In the genomic region with DNA sequence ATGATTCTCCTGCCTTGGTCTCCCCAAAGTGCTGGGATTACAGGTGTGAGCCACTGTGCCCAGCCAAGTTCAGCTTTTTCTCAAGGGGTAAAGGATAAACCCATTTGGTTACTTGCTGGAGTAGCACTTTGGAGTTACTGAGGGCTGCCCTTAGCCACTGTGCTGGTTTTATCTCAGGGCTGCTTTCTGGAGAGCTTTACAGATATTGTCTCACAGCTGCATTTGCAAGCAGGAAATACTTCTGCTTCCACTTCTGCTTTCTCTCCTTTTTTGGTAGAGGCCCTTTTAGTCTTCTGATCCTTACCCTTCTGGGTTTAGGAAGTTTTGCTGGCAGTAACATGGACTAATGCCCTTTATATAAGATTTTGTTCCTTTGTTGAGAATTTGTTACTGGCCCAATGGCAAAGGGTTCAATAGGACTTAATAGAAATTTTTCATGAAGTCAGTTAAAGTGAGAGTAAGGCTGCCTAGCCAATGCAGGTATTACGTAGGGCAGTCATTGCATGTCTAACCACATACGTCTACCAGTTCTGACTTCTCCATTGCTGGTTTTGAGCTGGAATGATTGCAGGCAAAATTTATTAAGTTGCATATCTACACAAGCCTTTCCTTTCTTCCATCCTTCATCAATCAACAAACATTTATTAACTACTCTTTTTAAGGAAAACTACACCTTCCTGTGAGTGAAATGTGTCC, we compare ENCODE assay signal across 1 cellular context.
TF ChIP-seq lines count a peak whose summit lies in the region.

No MANE protein-coding gene starts in this region.

TF ChIP-seq in GM12878, 131 proteins besides CTCF, POLR2A, EP300 and RAD21 (continued from another document):
- TF ChIP-seq CHD4 (IDR thresholded peaks at IDR 0.05) (no peak), RFX5 (IDR thresholded peaks at IDR 0.05; ENCODE audit: low read depth, low read length) (no peak), ETV6 (conservative IDR thresholded peaks at IDR 0.05 in 1 of 2, IDR thresholded peaks at IDR 0.05 in 1 of 2; ENCODE audit: borderline replicate concordance in 1 of 2, low read depth in 1 of 2) (peak in 1 of 2 experiments; percentile 77; a peak in 2 of 4 replicates), SPI1 (IDR thresholded peaks at IDR 0.05; ENCODE audit: borderline replicate concordance, insufficient read depth, low read depth, low read length) (peak; percentile 97), IKZF2 (IDR thresholded peaks at IDR 0.05) (peak; percentile 70 to 74), CBX5 (IDR thresholded peaks at IDR 0.05; ENCODE audit: low read depth) (0 out of 2 replicates have a peak, but pooled peaks have one; percentile 40), IRF4 (IDR thresholded peaks at IDR 0.05; ENCODE audit: low read depth, low read length) (0 out of 2 replicates have a peak, but pooled peaks have one; percentile 57), CBFB (IDR thresholded peaks at IDR 0.05; ENCODE audit: low read depth) (0 out of 2 replicates have a peak, but pooled peaks have one; percentile 13), EED (IDR thresholded peaks at IDR 0.05; ENCODE audit: low read depth) (peak; percentile 56), TCF12 (IDR thresholded peaks at IDR 0.05; ENCODE audit: low read depth, low read length) (peak; percentile 76; the same call in 1 of the 2 replicates), POU2F2 (IDR thresholded peaks at IDR 0.05; ENCODE audit: borderline replicate concordance, low read depth, low read length) (peak; percentile 44; the same call in 1 of the 3 replicates), IKZF1 (conservative IDR thresholded peaks at IDR 0.05) (0 out of 2 replicates have a peak, but pooled peaks have one; percentile 32), NFIC (IDR thresholded peaks at IDR 0.05; ENCODE audit: low read depth, low read length) (peak; percentile 76; the same call in 1 of the 2 replicates), GABPA (IDR thresholded peaks at IDR 0.05; ENCODE audit: low read depth) (no peak), MEF2A (IDR thresholded peaks at IDR 0.05; ENCODE audit: insufficient read depth, low read depth, low read length) (0 out of 2 replicates have a peak, but pooled peaks have one; percentile 17), BACH1 (IDR thresholded peaks at IDR 0.05; ENCODE audit: borderline replicate concordance) (no peak), TBL1XR1 (IDR thresholded peaks at IDR 0.05; ENCODE audit: low read depth, low read length) (no peak), BCL11A (IDR thresholded peaks at IDR 0.05; ENCODE audit: low read depth, low read length) (0 out of 2 replicates have a peak, but pooled peaks have one; percentile 14), SP1 (IDR thresholded peaks at IDR 0.05; ENCODE audit: low read depth, low read length) (peak; percentile 23)
- TF ChIP-seq, protein P1, sequence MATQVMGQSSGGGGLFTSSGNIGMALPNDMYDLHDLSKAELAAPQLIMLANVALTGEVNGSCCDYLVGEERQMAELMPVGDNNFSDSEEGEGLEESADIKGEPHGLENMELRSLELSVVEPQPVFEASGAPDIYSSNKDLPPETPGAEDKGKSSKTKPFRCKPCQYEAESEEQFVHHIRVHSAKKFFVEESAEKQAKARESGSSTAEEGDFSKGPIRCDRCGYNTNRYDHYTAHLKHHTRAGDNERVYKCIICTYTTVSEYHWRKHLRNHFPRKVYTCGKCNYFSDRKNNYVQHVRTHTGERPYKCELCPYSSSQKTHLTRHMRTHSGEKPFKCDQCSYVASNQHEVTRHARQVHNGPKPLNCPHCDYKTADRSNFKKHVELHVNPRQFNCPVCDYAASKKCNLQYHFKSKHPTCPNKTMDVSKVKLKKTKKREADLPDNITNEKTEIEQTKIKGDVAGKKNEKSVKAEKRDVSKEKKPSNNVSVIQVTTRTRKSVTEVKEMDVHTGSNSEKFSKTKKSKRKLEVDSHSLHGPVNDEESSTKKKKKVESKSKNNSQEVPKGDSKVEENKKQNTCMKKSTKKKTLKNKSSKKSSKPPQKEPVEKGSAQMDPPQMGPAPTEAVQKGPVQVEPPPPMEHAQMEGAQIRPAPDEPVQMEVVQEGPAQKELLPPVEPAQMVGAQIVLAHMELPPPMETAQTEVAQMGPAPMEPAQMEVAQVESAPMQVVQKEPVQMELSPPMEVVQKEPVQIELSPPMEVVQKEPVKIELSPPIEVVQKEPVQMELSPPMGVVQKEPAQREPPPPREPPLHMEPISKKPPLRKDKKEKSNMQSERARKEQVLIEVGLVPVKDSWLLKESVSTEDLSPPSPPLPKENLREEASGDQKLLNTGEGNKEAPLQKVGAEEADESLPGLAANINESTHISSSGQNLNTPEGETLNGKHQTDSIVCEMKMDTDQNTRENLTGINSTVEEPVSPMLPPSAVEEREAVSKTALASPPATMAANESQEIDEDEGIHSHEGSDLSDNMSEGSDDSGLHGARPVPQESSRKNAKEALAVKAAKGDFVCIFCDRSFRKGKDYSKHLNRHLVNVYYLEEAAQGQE (IDR thresholded peaks at IDR 0.05; ENCODE audit: low read depth, low read length): no peak
- TF ChIP-seq, protein P2, sequence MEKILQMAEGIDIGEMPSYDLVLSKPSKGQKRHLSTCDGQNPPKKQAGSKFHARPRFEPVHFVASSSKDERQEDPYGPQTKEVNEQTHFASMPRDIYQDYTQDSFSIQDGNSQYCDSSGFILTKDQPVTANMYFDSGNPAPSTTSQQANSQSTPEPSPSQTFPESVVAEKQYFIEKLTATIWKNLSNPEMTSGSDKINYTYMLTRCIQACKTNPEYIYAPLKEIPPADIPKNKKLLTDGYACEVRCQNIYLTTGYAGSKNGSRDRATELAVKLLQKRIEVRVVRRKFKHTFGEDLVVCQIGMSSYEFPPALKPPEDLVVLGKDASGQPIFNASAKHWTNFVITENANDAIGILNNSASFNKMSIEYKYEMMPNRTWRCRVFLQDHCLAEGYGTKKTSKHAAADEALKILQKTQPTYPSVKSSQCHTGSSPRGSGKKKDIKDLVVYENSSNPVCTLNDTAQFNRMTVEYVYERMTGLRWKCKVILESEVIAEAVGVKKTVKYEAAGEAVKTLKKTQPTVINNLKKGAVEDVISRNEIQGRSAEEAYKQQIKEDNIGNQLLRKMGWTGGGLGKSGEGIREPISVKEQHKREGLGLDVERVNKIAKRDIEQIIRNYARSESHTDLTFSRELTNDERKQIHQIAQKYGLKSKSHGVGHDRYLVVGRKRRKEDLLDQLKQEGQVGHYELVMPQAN (conservative IDR thresholded peaks at IDR 0.05): no peak
- TF ChIP-seq, protein P3, sequence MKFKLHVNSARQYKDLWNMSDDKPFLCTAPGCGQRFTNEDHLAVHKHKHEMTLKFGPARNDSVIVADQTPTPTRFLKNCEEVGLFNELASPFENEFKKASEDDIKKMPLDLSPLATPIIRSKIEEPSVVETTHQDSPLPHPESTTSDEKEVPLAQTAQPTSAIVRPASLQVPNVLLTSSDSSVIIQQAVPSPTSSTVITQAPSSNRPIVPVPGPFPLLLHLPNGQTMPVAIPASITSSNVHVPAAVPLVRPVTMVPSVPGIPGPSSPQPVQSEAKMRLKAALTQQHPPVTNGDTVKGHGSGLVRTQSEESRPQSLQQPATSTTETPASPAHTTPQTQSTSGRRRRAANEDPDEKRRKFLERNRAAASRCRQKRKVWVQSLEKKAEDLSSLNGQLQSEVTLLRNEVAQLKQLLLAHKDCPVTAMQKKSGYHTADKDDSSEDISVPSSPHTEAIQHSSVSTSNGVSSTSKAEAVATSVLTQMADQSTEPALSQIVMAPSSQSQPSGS (IDR thresholded peaks at IDR 0.05; ENCODE audit: low read length): peak; percentile 39; the same call in 1 of the 2 replicates
- TF ChIP-seq, protein P4, sequence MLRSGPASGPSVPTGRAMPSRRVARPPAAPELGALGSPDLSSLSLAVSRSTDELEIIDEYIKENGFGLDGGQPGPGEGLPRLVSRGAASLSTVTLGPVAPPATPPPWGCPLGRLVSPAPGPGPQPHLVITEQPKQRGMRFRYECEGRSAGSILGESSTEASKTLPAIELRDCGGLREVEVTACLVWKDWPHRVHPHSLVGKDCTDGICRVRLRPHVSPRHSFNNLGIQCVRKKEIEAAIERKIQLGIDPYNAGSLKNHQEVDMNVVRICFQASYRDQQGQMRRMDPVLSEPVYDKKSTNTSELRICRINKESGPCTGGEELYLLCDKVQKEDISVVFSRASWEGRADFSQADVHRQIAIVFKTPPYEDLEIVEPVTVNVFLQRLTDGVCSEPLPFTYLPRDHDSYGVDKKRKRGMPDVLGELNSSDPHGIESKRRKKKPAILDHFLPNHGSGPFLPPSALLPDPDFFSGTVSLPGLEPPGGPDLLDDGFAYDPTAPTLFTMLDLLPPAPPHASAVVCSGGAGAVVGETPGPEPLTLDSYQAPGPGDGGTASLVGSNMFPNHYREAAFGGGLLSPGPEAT (IDR thresholded peaks at IDR 0.05; ENCODE audit: low read depth): peak; percentile 44; the same call in 1 of the 2 replicates
